In genomic region chr2:37672104-37672869, GRCh38 we compare ENCODE assay signal across 8 cellular contexts. TPM values are rescaled to one million over a fixed set of nuclear protein-coding genes. Genes with fewer than 3 reads are reported as not detected.
DNase-seq lines count a peak whose midpoint lies in the region; ATAC-seq and TF ChIP-seq lines count a peak whose summit lies in the region.

No MANE protein-coding gene starts in this region.

- no peaks in the 10 kb centered on the region for H3K36me3 ChIP-seq in Caco-2 (ENCODE audit: control insufficient read depth, insufficient read depth, low read length)
- peaks cover 22% of the 10 kb centered on the region for H3K36me3 ChIP-seq in OCI-LY3 (replicated peaks; ENCODE audit: low read depth, low read length)
- H3K36me3 ChIP-seq in mucosa of stomach (ENCODE audit: control insufficient read depth, insufficient read depth, low read length) = no peaks in the 10 kb centered on the region

- H3K27ac ChIP-seq in OCI-LY3 (ENCODE audit: low read length) = peak overlapping the region; percentile 74

- H3K79me2 ChIP-seq in OCI-LY3 (ENCODE audit: low read length) = peaks cover 45% of the 10 kb centered on the region

- peak overlapping the region; percentile 85 for H3K4me2 ChIP-seq in OCI-LY3 (ENCODE audit: low read length)

- H3K27me3 Mint-ChIP-seq in Caco-2 (ENCODE audit: insufficient read depth, unreplicated experiment) = no peaks in the 10 kb centered on the region

- H3K9ac ChIP-seq in OCI-LY3 (ENCODE audit: low read length) (peak overlapping the region; percentile 96), mucosa of stomach (ENCODE audit: low read length) (peak overlapping the region; percentile 79)

- intact Hi-C loops in Caco-2 (cut with micrococcal nuclease; ENCODE audit: unreplicated experiment) = loop anchor here (1.0 to 2.0 kb wide), 7 partner anchors 17 to 258 kb away; no protein-coding TSS in a partner anchor

- ATAC-seq in GM21360 (IDR thresholded peaks at IDR 0.05; ENCODE audit: unreplicated experiment) = peak; percentile 31

- H3K36me3 Mint-ChIP-seq in Caco-2 (ENCODE audit: insufficient read depth, unreplicated experiment) = peaks cover 49% of the 10 kb centered on the region

- BruUV-seq in Caco-2 (replicated peaks; lab: Mats Ljungman, UMichigan) = no TSS peak

- H3K4me3 ChIP-seq in Caco-2 (ENCODE audit: low read depth, low read length) (peak overlapping the region; percentile 98), OCI-LY3 (ENCODE audit: low read length) (peak overlapping the region; percentile 82), epithelial cell of proximal tubule (ENCODE audit: low read depth, low read length) (peak overlapping the region; percentile 71), mucosa of stomach (ENCODE audit: low read length) (peak overlapping the region; percentile 55)

- H3K9me3 ChIP-seq in Caco-2 (no peaks in the 10 kb centered on the region), OCI-LY3 (ENCODE audit: insufficient read depth, low read length) (no peaks in the 10 kb centered on the region), mucosa of stomach (ENCODE audit: control insufficient read depth, low read length) (no peaks in the 10 kb centered on the region)

- peak overlapping the region; percentile 20 for H3K27ac Mint-ChIP-seq in Caco-2 (ENCODE audit: unreplicated experiment)

- peak overlapping the region; percentile 86 for H2AFZ ChIP-seq in OCI-LY3 (ENCODE audit: low read depth, low read length)

- POLR2A ChIA-PET in Caco-2 (lab: Charles Lee) = interaction anchor here (0.6 to 1.3 kb wide), 5 partner anchors 17 to 163 kb away, joined by 3 to 7 read pairs (median 4); no protein-coding TSS in a partner anchor

- CTCF ChIA-PET in Caco-2 (lab: Charles Lee) = interaction anchor here (0.5 to 1.6 kb wide), 10 partner anchors 17 to 318 kb away, joined by 3 to 11 read pairs (median 5); no protein-coding TSS in a partner anchor

- no peak for TF ChIP-seq CTCF in Caco-2 (IDR thresholded peaks at IDR 0.05; ENCODE audit: insufficient read depth in 1 of 2, low read depth in 1 of 2, low read length in 1 of 2, severe bottlenecking in 1 of 2, unreplicated experiment in 1 of 2)
- no peak for TF ChIP-seq CTCF in OCI-LY3 (IDR thresholded peaks at IDR 0.05; ENCODE audit: low read depth, low read length)
- TF ChIP-seq CTCF in epithelial cell of proximal tubule (conservative IDR thresholded peaks at IDR 0.05; ENCODE audit: low read depth, low read length) = no peak

- H3K27me3 ChIP-seq in Caco-2 (replicated peaks; ENCODE audit: control insufficient read depth, insufficient read depth, low read length) = no peaks in the 10 kb centered on the region
- no peaks in the 10 kb centered on the region for H3K27me3 ChIP-seq in OCI-LY3 (ENCODE audit: low read depth, low read length)
- peaks cover 13% of the 10 kb centered on the region for H3K27me3 ChIP-seq in mucosa of stomach (ENCODE audit: control insufficient read depth, insufficient read depth, low read length)

- H3K9me3 Mint-ChIP-seq in Caco-2 (ENCODE audit: unreplicated experiment) = no peaks in the 10 kb centered on the region

- peaks cover 47% of the 10 kb centered on the region for H3K4me1 ChIP-seq in Caco-2
- H3K4me1 ChIP-seq in OCI-LY3 (ENCODE audit: low read length) = peaks cover 23% of the 10 kb centered on the region
- peaks cover 10% of the 10 kb centered on the region for H3K4me1 ChIP-seq in mucosa of stomach (ENCODE audit: control insufficient read depth, insufficient read depth, low read length)

- H3K4me3 Mint-ChIP-seq in Caco-2 (ENCODE audit: unreplicated experiment) = peak overlapping the region; percentile 73

- peaks cover 32% of the 10 kb centered on the region for H4K20me1 ChIP-seq in OCI-LY3 (ENCODE audit: insufficient read depth, low read length)

- peak; percentile 94 to 95 for DNase-seq in Caco-2
- peak; percentile 84 for DNase-seq in HT-29 (ENCODE audit: low spot score)
- DNase-seq in activated T-cell treated with anti-CD3 and anti-CD28 coated beads for 48 hours (ENCODE audit: low read depth) = peak; percentile 54
- peak; percentile 63 for DNase-seq in epithelial cell of proximal tubule (ENCODE audit: low read depth)
- DNase-seq in stimulated activated CD8-positive, alpha-beta memory T cell treated with anti-CD3 and anti-CD28 coated beads, Interleukin-7, amount 100 ng/mL, for 24 hours (ENCODE audit: low read depth) = peak; percentile 49

- H3K4me1 Mint-ChIP-seq in Caco-2 (ENCODE audit: low read depth, unreplicated experiment) = peaks cover 40% of the 10 kb centered on the region

RNA-seq across cellular contexts. Expression of gene CDC42EP3, which starts 0.8 kb away (rescaled TPM):
- 87.5 and 95.8 TPM in 2 replicates for total RNA-seq in Caco-2 (2022)
- 6.6 and 13.6 TPM in 2 replicates for total RNA-seq in HT-29 (2014; rRNA removed; shearing (Covaris generic))
- total RNA-seq in epithelial cell of proximal tubule = 30.0 and 40.9 TPM in 2 replicates

Comparison
In these comparisons a context has a peak if more than half of its experiments do, and no peak if none do; other contexts are left out.
1. Peak in every context shown above with its lines: DNase-seq, ATAC-seq, H3K4me3 ChIP-seq and H3K27ac ChIP-seq.